In the genomic region with DNA sequence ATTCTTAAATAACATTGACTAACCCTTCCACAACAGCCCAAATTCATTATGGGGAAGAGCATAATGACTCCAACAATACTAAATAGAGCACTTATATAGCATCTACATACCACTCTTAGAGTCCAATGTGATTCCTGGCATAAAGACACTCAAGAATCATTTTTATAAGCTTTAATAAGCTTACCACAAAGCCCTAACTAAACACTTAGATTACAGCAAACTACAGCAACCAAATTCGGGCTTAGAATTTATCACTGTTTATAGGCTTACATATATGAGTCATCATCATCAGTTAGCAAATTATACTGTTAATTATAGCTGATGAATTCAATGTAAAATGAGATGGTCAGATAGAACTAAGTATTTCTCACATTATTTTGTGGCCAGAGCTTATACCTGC, we compare ENCODE assay signal across 24 cellular contexts.
"Had no signal": no experiment of that assay in that cellular context is flagged by ENCODE, and none has a peak within 500 bp of the region (broad histone marks: within the 10 kb centered on the region; RNA-seq: fewer than 3 reads in every experiment).

No MANE protein-coding gene starts in this region.

- ATAC-seq: activated T-cell treated with anti-CD3 and anti-CD28 coated beads, Interleukin-2, amount 50 U/mL, for 4 hours; foreskin keratinocyte; left lobe of liver; natural killer cell; right cardiac atrium had no signal

- H3K9me3 ChIP-seq: adrenal gland, ovary, prostate gland, tibial nerve, uterus had no signal

- H3K4me3 ChIP-seq: adrenal gland, lung, ovary, prostate gland, tibial nerve, uterus had no signal

- H3K27ac ChIP-seq: adrenal gland, foreskin keratinocyte, ovary, prostate gland, tibial nerve, uterus had no signal

- H3K36me3 ChIP-seq: ovary, prostate gland, uterus had no signal

- FAIRE-seq: astrocyte, kidney had no signal

- H3K27me3 ChIP-seq: adrenal gland, foreskin keratinocyte, ovary, tibial nerve, uterus had no signal

- DNase-seq: activated CD4-positive, alpha-beta T cell treated with anti-CD3 and anti-CD28 coated beads for 4 hours; activated CD4-positive, alpha-beta T cell treated with anti-CD3 and anti-CD28 coated beads, Interleukin-2, amount 50 U/mL, for 48 hours; activated CD4-positive, CD25-positive, alpha-beta regulatory T cell; activated CD8-positive, alpha-beta memory T cell treated with anti-CD3 and anti-CD28 coated beads, Interleukin-2, amount 50 U/mL, for 48 hours; activated naive CD4-positive, alpha-beta T cell; activated T-cell treated with anti-CD3 and anti-CD28 coated beads, Interleukin-2, amount 50 U/mL, for 4 hours; adrenal gland; central memory CD4-positive, alpha-beta T cell; dermis blood vessel endothelial cell; effector CD8-positive, alpha-beta T cell; erythroblast; foreskin keratinocyte; kidney; natural killer cell; ovary; right cardiac atrium; stimulated activated CD4-positive, alpha-beta T cell treated with anti-CD3 and anti-CD28 coated beads, Interleukin-1b, Interleukin-23, amount 100 ng/mL, for 48 hours; substantia nigra; uterus had no signal
